ENCODE assay signal across 1 cellular context in genomic region chr20:36538026-36538764, GRCh38.
TF ChIP-seq lines count a peak whose summit lies in the region.

No MANE protein-coding gene starts in this region.

TF ChIP-seq in endothelial cell of umbilical vein, 7 proteins besides CTCF, POLR2A, EP300 and RAD21:
- no peak for TF ChIP-seq JUN (IDR thresholded peaks at IDR 0.05; ENCODE audit: borderline replicate concordance, insufficient read depth, insufficient read length, low read depth)
- TF ChIP-seq POLR2AphosphoS5 (IDR thresholded peaks at IDR 0.05; ENCODE audit: insufficient read depth, low read depth, low read length), result no peak
- no peak for TF ChIP-seq FOS (IDR thresholded peaks at IDR 0.05; ENCODE audit: borderline replicate concordance, insufficient read depth, low read length)
- TF ChIP-seq MAX (IDR thresholded peaks at IDR 0.05; ENCODE audit: insufficient read depth, insufficient read length), result no peak
- no peak for TF ChIP-seq EZH2 (IDR thresholded peaks at IDR 0.05; ENCODE audit: borderline replicate concordance, low read depth, low read length, severe bottlenecking)
- no peak for TF ChIP-seq MYC (IDR thresholded peaks at IDR 0.05; ENCODE audit: low read depth, low read length)
- no peak for TF ChIP-seq GATA2 (IDR thresholded peaks at IDR 0.05; ENCODE audit: insufficient read depth, insufficient read length, low read depth, low read length)
